Comparison of ENCODE assay signal across 9 cellular contexts in the genomic region with DNA sequence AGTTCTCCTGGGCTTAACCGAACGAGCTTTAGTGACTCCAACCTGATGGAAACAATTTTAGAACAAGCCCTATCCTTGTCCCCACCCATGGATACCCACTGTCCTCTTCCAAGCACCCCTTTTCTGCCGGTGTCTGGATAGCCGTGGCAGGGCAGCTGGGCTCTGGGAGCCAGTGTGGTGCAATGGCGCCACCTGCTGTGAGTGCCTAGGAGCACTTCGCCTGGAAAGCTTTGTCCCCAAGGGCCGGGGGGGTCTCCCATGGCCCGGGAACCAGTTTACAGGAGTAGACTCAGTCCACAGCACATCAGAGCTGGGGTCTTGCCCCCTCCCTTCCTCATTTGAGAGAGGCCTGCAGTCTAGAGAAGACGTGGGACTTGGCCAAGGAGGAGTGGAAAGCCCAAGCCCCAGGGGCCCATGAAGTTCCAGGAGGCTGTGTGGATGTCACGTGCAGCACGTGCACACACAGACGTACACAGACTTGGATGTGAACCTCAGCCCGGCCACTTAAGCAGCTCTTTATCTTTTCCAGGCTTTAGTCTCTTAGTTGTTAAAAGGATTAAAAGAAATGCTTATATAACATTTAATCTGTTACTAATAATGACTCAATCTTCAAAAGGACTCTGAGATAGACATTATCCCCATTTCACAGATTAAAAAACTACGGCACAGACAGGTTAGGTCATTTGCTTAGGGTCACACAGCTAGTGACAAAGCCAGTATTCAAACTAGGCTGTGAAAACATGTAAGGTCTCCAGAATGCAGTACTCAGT. TPM values are rescaled to one million over a fixed set of nuclear protein-coding genes. Genes with fewer than 3 reads are reported as not detected.
A peak's percentile ranks its signal among the peaks of the same experiment; 100 is the strongest.
DNase-seq lines count a peak whose midpoint lies in the region; ATAC-seq and TF ChIP-seq lines count a peak whose summit lies in the region.
"Had no signal": no experiment of that assay in that cellular context is flagged by ENCODE, and none has a peak within 500 bp of the region (broad histone marks: within the 10 kb centered on the region; RNA-seq: fewer than 3 reads in every experiment).

No MANE protein-coding gene starts in this region.

- CTCF ChIA-PET in AG04450 (lab: Charles Lee) = interaction anchor here (0.6 to 3.5 kb wide), 30 partner anchors 9 to 1034 kb away, joined by 3 to 49 read pairs (median 4); no protein-coding TSS in a partner anchor

- no peak overlapping the region for H3K4me3 ChIP-seq in AG04450 (ENCODE audit: low read depth, low read length)
- H3K4me3 ChIP-seq: HAP-1 had no signal

- no peak overlapping the region for H3K27ac ChIP-seq in AG04450 (ENCODE audit: low read depth, low read length)

- in situ Hi-C loops in GM13977 (cut with MboI; ENCODE audit: low pct_unique_long_range_greater_than_20kb, low sequenced_read_pairs, unreplicated experiment) = no loop called here

- no peaks in the 10 kb centered on the region for H3K9me3 ChIP-seq in AG04450 (ENCODE audit: control insufficient read depth, insufficient read depth, low read length)
- H3K9me3 ChIP-seq: HAP-1 had no signal

- POLR2A ChIA-PET in AG04450 (lab: Yijun Ruan, JAX) = interaction anchor here (0.7 kb wide), 1 partner anchor 15 kb away, joined by 4 read pairs; no protein-coding TSS in a partner anchor

- peak; percentile 65 for ATAC-seq in omental fat pad (ENCODE audit: low FRiP score)
- ATAC-seq in HG03521 (IDR thresholded peaks at IDR 0.05; ENCODE audit: unreplicated experiment) = no peak

- DNase-seq in AG04450 (ENCODE audit: low read depth, low spot score) = no peak
- DNase-seq in GM13977 (ENCODE audit: low spot score) = peak; percentile 68
- peak; percentile 43 for DNase-seq in NCI-H774 (lab: John Stamatoyannopoulos, UW)
- peak; percentile 20 for DNase-seq in activated effector memory CD4-positive, alpha-beta T cell treated with Interleukin-2 at 50 U/mL for 16 hours
- DNase-seq in foreskin melanocyte = peak; percentile 37
- DNase-seq in omental fat pad (ENCODE audit: low spot score) = peak; percentile 46
- DNase-seq in NCI-H1092 (lab: John Stamatoyannopoulos, UW) = no peak

- peak; percentile 69 for TF ChIP-seq CTCF in AG04450 (IDR thresholded peaks at IDR 0.05; ENCODE audit: low read depth, low read length)
- TF ChIP-seq CTCF in GM13977 (IDR thresholded peaks at IDR 0.05; ENCODE audit: extremely low read depth, insufficient read depth, missing control alignments) = peak; percentile 84
- peak in 1 of 3 donors; percentile 50 for TF ChIP-seq CTCF in omental fat pad (IDR thresholded peaks at IDR 0.05)

- peaks cover 7% of the 10 kb centered on the region for H3K27me3 ChIP-seq in AG04450 (ENCODE audit: control insufficient read depth, insufficient read depth, low read length)

RNA-seq across cellular contexts. Expression of gene CDH22, which starts 40.9 kb away (rescaled TPM):
- not detected in 2 replicates for polyA plus RNA-seq in AG04450 (2011; rRNA removed)
- polyA minus RNA-seq in AG04450 (2011; rRNA and poly(A)+ RNA removed) = not detected in 2 replicates
- under 1 TPM; 0.24 to 0.46 (median 0.31) TPM for total RNA-seq in omental fat pad

RNA-seq across cellular contexts. Expression of gene ELMO2, which starts 57.3 kb away (rescaled TPM):
- 34.4 and 39.2 TPM in 2 replicates for polyA plus RNA-seq in AG04450 (2011; rRNA removed)
- polyA minus RNA-seq in AG04450 (2011; rRNA and poly(A)+ RNA removed) = 51.9 and 70.9 TPM in 2 replicates
- total RNA-seq in omental fat pad = 10 to 100 TPM; 30.7 to 57.6 (median 47.4) TPM

Comparison
In these comparisons a context has a peak if more than half of its experiments do, and no peak if none do; other contexts are left out.
1. DNase-seq: peak in GM13977 (single experiment), NCI-H774 (single experiment), activated effector memory CD4-positive, alpha-beta T cell treated with Interleukin-2 at 50 U/mL for 16 hours (single experiment), foreskin melanocyte (single experiment) and omental fat pad (single experiment); none in AG04450 (single experiment) and NCI-H1092 (single experiment).